ENCODE assay signal across 17 cellular contexts in genomic region chr5:133396187-133396621, GRCh38.
DNase-seq lines count a peak whose midpoint lies in the region; ATAC-seq, FAIRE-seq and TF ChIP-seq lines count a peak whose summit lies in the region.
"Had no signal": no experiment of that assay in that cellular context is flagged by ENCODE, and none has a peak within 500 bp of the region (broad histone marks: within the 10 kb centered on the region; RNA-seq: fewer than 3 reads in every experiment).

No MANE protein-coding gene starts in this region.

- no peaks in the 10 kb centered on the region for H3K9me2 ChIP-seq in hepatocyte (replicated peaks; ENCODE audit: insufficient read depth)

- no peak overlapping the region for H3K27ac Mint-ChIP-seq in osteocyte (ENCODE audit: unreplicated experiment)
- H3K27ac Mint-ChIP-seq: activated CD4-positive, alpha-beta T cell treated with anti-CD3 and anti-CD28 coated beads for 36 hours; activated naive CD4-positive, alpha-beta T cell treated with anti-CD3 and anti-CD28 coated beads, Interleukin-2, amount 10 ng/mL, durations not matched to agents 7 days and 5 days had no signal

- no peaks in the 10 kb centered on the region for H3K9me3 ChIP-seq in OCI-LY3 (ENCODE audit: insufficient read depth, low read length)
- no peaks in the 10 kb centered on the region for H3K9me3 ChIP-seq in hepatocyte (ENCODE audit: low read depth)
- H3K9me3 ChIP-seq: Peyer's patch had no signal

- no peaks in the 10 kb centered on the region for H3K27me3 ChIP-seq in OCI-LY3 (ENCODE audit: low read depth, low read length)
- H3K27me3 ChIP-seq in hepatocyte: no peaks in the 10 kb centered on the region
- H3K27me3 ChIP-seq: Peyer's patch had no signal

- no peak overlapping the region for H3K4me3 Mint-ChIP-seq in osteocyte (ENCODE audit: unreplicated experiment)
- H3K4me3 Mint-ChIP-seq: activated CD4-positive, alpha-beta T cell treated with anti-CD3 and anti-CD28 coated beads for 36 hours; activated naive CD4-positive, alpha-beta T cell treated with anti-CD3 and anti-CD28 coated beads, Interleukin-2, amount 10 ng/mL, durations not matched to agents 7 days and 5 days had no signal

- H3K27me3 Mint-ChIP-seq in osteocyte (ENCODE audit: unreplicated experiment): peaks cover 21% of the 10 kb centered on the region
- H3K27me3 Mint-ChIP-seq: activated CD4-positive, alpha-beta T cell treated with anti-CD3 and anti-CD28 coated beads for 36 hours; activated naive CD4-positive, alpha-beta T cell treated with anti-CD3 and anti-CD28 coated beads, Interleukin-2, amount 10 ng/mL, durations not matched to agents 7 days and 5 days had no signal

- no peaks in the 10 kb centered on the region for H3K9me3 Mint-ChIP-seq in osteocyte (ENCODE audit: unreplicated experiment)
- H3K9me3 Mint-ChIP-seq: activated naive CD4-positive, alpha-beta T cell treated with anti-CD3 and anti-CD28 coated beads, Interleukin-2, amount 10 ng/mL, durations not matched to agents 7 days and 5 days had no signal

- H3K4me3 ChIP-seq in OCI-LY3 (ENCODE audit: low read length) (peak overlapping the region; percentile 56; the same call in 1 of the 2 replicates), hepatocyte (no peak overlapping the region)
- H3K4me3 ChIP-seq: GM12878, Peyer's patch had no signal

- WGBS in hepatocyte (ENCODE audit: low lambda C conversion rate, missing lambda C conversion rate): 71% methylated on average over 6 of the region's 6 CpGs

- H3K4me1 ChIP-seq in OCI-LY3 (ENCODE audit: low read length) (peaks cover 49% of the 10 kb centered on the region), hepatocyte (ENCODE audit: insufficient read depth) (peaks cover 13% of the 10 kb centered on the region)
- H3K4me1 ChIP-seq: Peyer's patch had no signal

- no peak for FAIRE-seq in H54 (lab: Jason Lieb, UNC)
- FAIRE-seq: GM12878 had no signal

- H2AFZ ChIP-seq in OCI-LY3 (ENCODE audit: low read depth, low read length) (no peak overlapping the region), hepatocyte (no peak overlapping the region)

- H4K20me1 ChIP-seq in OCI-LY3 (ENCODE audit: insufficient read depth, low read length) (no peaks in the 10 kb centered on the region), hepatocyte (ENCODE audit: insufficient read depth, poor library complexity, severe bottlenecking) (no peaks in the 10 kb centered on the region)

- TF ChIP-seq POLR2A in H54 (IDR thresholded peaks at IDR 0.05; ENCODE audit: low read depth, low read length): no peak

- H3K36me3 Mint-ChIP-seq in osteocyte (ENCODE audit: unreplicated experiment): no peaks in the 10 kb centered on the region
- H3K36me3 Mint-ChIP-seq: activated naive CD4-positive, alpha-beta T cell treated with anti-CD3 and anti-CD28 coated beads, Interleukin-2, amount 10 ng/mL, durations not matched to agents 7 days and 5 days had no signal

- TF ChIP-seq CTCF in OCI-LY3 (IDR thresholded peaks at IDR 0.05; ENCODE audit: low read depth, low read length): no peak
- no peak for TF ChIP-seq CTCF in hepatocyte (IDR thresholded peaks at IDR 0.05; ENCODE audit: poor library complexity)
- no peak for TF ChIP-seq CTCF in osteocyte (IDR thresholded peaks at IDR 0.05)

- ATAC-seq in esophagus mucosa: no peak

- DNase-seq in ELF-1 (ENCODE audit: low read depth, low spot score): peak; percentile 80
- DNase-seq in hepatocyte (ENCODE audit: low spot score): no peak
- peak; percentile 67 for DNase-seq in osteocyte (ENCODE audit: extremely low spot score, unreplicated experiment)
- DNase-seq in H54 (ENCODE audit: insufficient read length, low spot score): no peak
- DNase-seq in activated CD4-positive, CD25-positive, alpha-beta regulatory T cell (lab: John Stamatoyannopoulos, UW): no peak
- DNase-seq: activated naive CD4-positive, alpha-beta T cell treated with anti-CD3 and anti-CD28 coated beads, Interleukin-2, amount 10 ng/mL, durations not matched to agents 7 days and 5 days; AML-193; GF-D8; hippocampal formation; NCI-H1417; NCI-H82; Peyer's patch; T-helper 9 cell had no signal

- H3K27ac ChIP-seq in OCI-LY3 (ENCODE audit: low read length) (peak overlapping the region; percentile 88), hepatocyte (peak overlapping the region; percentile 20)
- H3K27ac ChIP-seq: Peyer's patch had no signal

- no peaks in the 10 kb centered on the region for H3K4me1 Mint-ChIP-seq in osteocyte (ENCODE audit: unreplicated experiment)

- no peaks in the 10 kb centered on the region for H3K36me3 ChIP-seq in OCI-LY3 (replicated peaks; ENCODE audit: low read depth, low read length)
- no peaks in the 10 kb centered on the region for H3K36me3 ChIP-seq in hepatocyte (replicated peaks; ENCODE audit: insufficient read depth, low read depth)
- H3K36me3 ChIP-seq: Peyer's patch had no signal

- H3K9ac ChIP-seq in OCI-LY3 (ENCODE audit: low read length): peak overlapping the region; percentile 72; the same call in 1 of the 2 replicates

- H3K4me2 ChIP-seq in OCI-LY3 (ENCODE audit: low read length): peak overlapping the region; percentile 77
- no peak overlapping the region for H3K4me2 ChIP-seq in hepatocyte

- H3K79me2 ChIP-seq in OCI-LY3 (ENCODE audit: low read length): no peaks in the 10 kb centered on the region
- no peaks in the 10 kb centered on the region for H3K79me2 ChIP-seq in hepatocyte

Comparison
In these comparisons a context has a peak if more than half of its experiments do, and no peak if none do; other contexts are left out.
1. DNase-seq: peak in ELF-1 (single experiment) and osteocyte (single experiment); none in hepatocyte (single experiment), H54 (single experiment) and activated CD4-positive, CD25-positive, alpha-beta regulatory T cell (0 of 4).